In the genomic region with DNA sequence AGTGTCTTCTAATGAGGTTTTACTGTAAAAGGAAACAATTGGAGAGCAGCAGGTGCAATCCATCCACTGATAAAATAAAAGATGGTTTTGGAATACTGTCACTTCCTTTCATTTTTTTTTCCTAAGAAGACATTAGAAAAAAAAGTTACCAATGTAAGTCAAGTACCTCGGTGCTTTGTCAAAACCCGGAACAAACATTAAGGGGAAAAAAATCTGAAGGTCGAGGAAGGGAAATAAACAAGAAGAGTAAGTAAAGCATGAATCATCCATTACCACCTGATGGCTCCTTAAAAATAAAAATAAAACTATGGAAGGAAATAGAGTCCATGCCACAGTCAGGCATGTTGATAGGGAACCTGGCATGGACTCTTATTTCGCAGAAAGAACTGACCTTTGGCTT, we compare ENCODE assay signal across 23 cellular contexts. TPM values are rescaled to one million over a fixed set of nuclear protein-coding genes. Genes with fewer than 3 reads are reported as not detected.
A peak's percentile ranks its signal among the peaks of the same experiment; 100 is the strongest.
DNase-seq lines count a peak whose midpoint lies in the region; ATAC-seq, FAIRE-seq and TF ChIP-seq lines count a peak whose summit lies in the region.
"Had no signal": no experiment of that assay in that cellular context is flagged by ENCODE, and none has a peak within 500 bp of the region (broad histone marks: within the 10 kb centered on the region; RNA-seq: fewer than 3 reads in every experiment).

No MANE protein-coding gene starts in this region.

- no peak overlapping the region for H3K4me2 ChIP-seq in mesenchymal stem cell (ENCODE audit: low read length, poor library complexity, severe bottlenecking)

- no peak overlapping the region for H3K14ac ChIP-seq in mesenchymal stem cell (ENCODE audit: low read length in 2 of 2)

- H3K4me1 Mint-ChIP-seq in stimulated activated naive CD8-positive, alpha-beta T cell treated with anti-CD3 and anti-CD28 coated beads, Interleukin-15, amount 100 ng/mL, for 72 hours, result peaks cover 29% of the 10 kb centered on the region

- H2BK12ac ChIP-seq in mesenchymal stem cell (ENCODE audit: low read length in 2 of 2), result no peak overlapping the region

- H2BK15ac ChIP-seq in mesenchymal stem cell (ENCODE audit: low read depth, poor library complexity, severe bottlenecking), result no peak overlapping the region

- no peak overlapping the region for H3K4me3 Mint-ChIP-seq in stimulated activated naive CD8-positive, alpha-beta T cell treated with anti-CD3 and anti-CD28 coated beads, Interleukin-15, amount 100 ng/mL, for 72 hours
- H3K4me3 Mint-ChIP-seq: B cell; CD4-positive, alpha-beta T cell; HFFc6 had no signal

- no peaks in the 10 kb centered on the region for H3K79me1 ChIP-seq in mesenchymal stem cell (replicated peaks; ENCODE audit: low read length, poor library complexity, severe bottlenecking)

- H3K4me1 ChIP-seq in mesenchymal stem cell (ENCODE audit: control insufficient read depth, insufficient read depth, low read depth, low read length) (no peaks in the 10 kb centered on the region), colonic mucosa (no peaks in the 10 kb centered on the region)
- H3K4me1 ChIP-seq: HAP-1 had no signal

- no peaks in the 10 kb centered on the region for H3K9me3 Mint-ChIP-seq in stimulated activated naive CD8-positive, alpha-beta T cell treated with anti-CD3 and anti-CD28 coated beads, Interleukin-15, amount 100 ng/mL, for 72 hours
- H3K9me3 Mint-ChIP-seq: CD4-positive, alpha-beta T cell; HFFc6 had no signal

- H4K8ac ChIP-seq in mesenchymal stem cell (ENCODE audit: low read length), result no peak overlapping the region

- TF ChIP-seq CTCF in bronchial epithelial cell (IDR thresholded peaks at IDR 0.05; ENCODE audit: insufficient read depth, low read length, severe bottlenecking) (no peak), colonic mucosa (IDR thresholded peaks at IDR 0.05) (no peak)

- no peak overlapping the region for H3K27ac Mint-ChIP-seq in stimulated activated naive CD8-positive, alpha-beta T cell treated with anti-CD3 and anti-CD28 coated beads, Interleukin-15, amount 100 ng/mL, for 72 hours
- H3K27ac Mint-ChIP-seq: B cell; CD4-positive, alpha-beta T cell; HFFc6 had no signal

- H3K9ac ChIP-seq in mesenchymal stem cell (ENCODE audit: low read length), result no peak overlapping the region
- no peak overlapping the region for H3K9ac ChIP-seq in colonic mucosa (ENCODE audit: low read depth in 2 of 2, low read length in 2 of 2)

- H3K4me3 ChIP-seq in bronchial epithelial cell (ENCODE audit: low read depth, low read length), result no peak overlapping the region
- H3K4me3 ChIP-seq in mesenchymal stem cell (ENCODE audit: insufficient read depth in 1 of 2, low read depth in 1 of 2, low read length in 2 of 2), result no peak overlapping the region
- H3K4me3 ChIP-seq in colonic mucosa, result no peak overlapping the region
- H3K4me3 ChIP-seq: HAP-1 had no signal

- no peak overlapping the region for H2BK5ac ChIP-seq in mesenchymal stem cell (ENCODE audit: low read depth, low read length, poor library complexity, severe bottlenecking)

- peak; percentile 59 for DNase-seq in DMS53 (lab: John Stamatoyannopoulos, UW)
- DNase-seq in HCEC 1CT, result peak; percentile 18
- DNase-seq in bronchial epithelial cell (ENCODE audit: low read depth), result peak; percentile 21
- peak; percentile 22 for DNase-seq in mesenchymal stem cell
- DNase-seq in caudate nucleus (lab: John Stamatoyannopoulos, UW), result no peak
- DNase-seq in colonic mucosa, result no peak
- no peak for DNase-seq in stimulated activated naive CD8-positive, alpha-beta T cell treated with anti-CD3 and anti-CD28 coated beads, Interleukin-15, amount 100 ng/mL, for 72 hours
- DNase-seq: C1 segment of cervical spinal cord; Calu3; CD4-positive, alpha-beta T cell; DMS 273 treated with DMSO at 0.1 percent for 48 hours; DMS79 treated with DMSO at 0.1 percent for 48 hours; EL; GDM1; GOT3; HFFc6 had no signal

- H3K27me3 Mint-ChIP-seq in stimulated activated naive CD8-positive, alpha-beta T cell treated with anti-CD3 and anti-CD28 coated beads, Interleukin-15, amount 100 ng/mL, for 72 hours, result no peaks in the 10 kb centered on the region
- H3K27me3 Mint-ChIP-seq: B cell; CD4-positive, alpha-beta T cell had no signal

- WGBS in mesenchymal stem cell, result 33% methylated on average over 2 of the region's 4 CpGs

- H3K9me3 ChIP-seq in mesenchymal stem cell (ENCODE audit: control insufficient read depth, low read length) (no peaks in the 10 kb centered on the region), colonic mucosa (no peaks in the 10 kb centered on the region)
- H3K9me3 ChIP-seq: HAP-1 had no signal

- H2AFZ ChIP-seq in mesenchymal stem cell (ENCODE audit: low read depth, low read length), result no peak overlapping the region

- no peak for ATAC-seq in stimulated activated naive CD8-positive, alpha-beta T cell treated with anti-CD3 and anti-CD28 coated beads, Interleukin-15, amount 100 ng/mL, for 72 hours
- ATAC-seq: HepG2 had no signal

- H3K27ac ChIP-seq in mesenchymal stem cell (ENCODE audit: low read length, poor library complexity, severe bottlenecking) (no peak overlapping the region), caudate nucleus (ENCODE audit: low read depth, low read length) (no peak overlapping the region), colonic mucosa (no peak overlapping the region)

- no peak overlapping the region for H2AK5ac ChIP-seq in mesenchymal stem cell (ENCODE audit: low read length, severe bottlenecking)

- FAIRE-seq in bronchial epithelial cell (lab: Jason Lieb, UNC), result no peak
- FAIRE-seq: A204.1, GM12892, GM19239, HepG2, HTR-8/SVneo had no signal

- H3K27me3 ChIP-seq in bronchial epithelial cell (ENCODE audit: control insufficient read depth, insufficient read depth, low read length), result no peaks in the 10 kb centered on the region
- peaks cover 0 to 85% of the 10 kb centered on the region in 2 experiments for H3K27me3 ChIP-seq in mesenchymal stem cell (ENCODE audit: control insufficient read depth in 1 of 2, insufficient read depth in 1 of 2, low read length in 2 of 2)
- no peaks in the 10 kb centered on the region for H3K27me3 ChIP-seq in colonic mucosa

- no peak overlapping the region for H3K18ac ChIP-seq in mesenchymal stem cell (ENCODE audit: low read depth in 1 of 2, low read length in 2 of 2)

- H4K91ac ChIP-seq in mesenchymal stem cell (ENCODE audit: low read length), result no peak overlapping the region

- intact Hi-C loops in colonic mucosa (cut with DNase I), result no loop called here

- H3K36me3 ChIP-seq in bronchial epithelial cell (ENCODE audit: control insufficient read depth, insufficient read depth, low read length) (no peaks in the 10 kb centered on the region), mesenchymal stem cell (ENCODE audit: control insufficient read depth in 1 of 2, insufficient read depth in 2 of 2, low read depth in 1 of 2, low read length in 2 of 2) (no peaks in the 10 kb centered on the region), colonic mucosa (no peaks in the 10 kb centered on the region)
- H3K36me3 ChIP-seq: HAP-1 had no signal

- no peak overlapping the region for H3K23ac ChIP-seq in mesenchymal stem cell (ENCODE audit: low read length in 2 of 2)

- H3K4ac ChIP-seq in mesenchymal stem cell (ENCODE audit: low read depth in 1 of 2, low read length in 2 of 2), result no peak overlapping the region

- H2BK120ac ChIP-seq in mesenchymal stem cell (ENCODE audit: low read depth, low read length), result no peak overlapping the region

RNA-seq across cellular contexts. Expression of a gene that starts 15.3 kb away (rescaled TPM):
- total RNA-seq in bronchial epithelial cell (not detected in 2 replicates), colonic mucosa (10 to 100 TPM in 1 of 2 donors, 1 to 10 TPM in 1; 2.6 to 11.7 TPM)
- polyA plus RNA-seq in mesenchymal stem cell (2013, experiment 1 of 2), result 0.59 TPM
- polyA plus RNA-seq in mesenchymal stem cell (2013, experiment 2 of 2), result 0.37 TPM
- total RNA-seq: B cell, Calu3, HFFc6 had no signal

RNA-seq across cellular contexts. Expression of a gene that starts 56.2 kb away (rescaled TPM):
- total RNA-seq in bronchial epithelial cell (not detected in 2 replicates), colonic mucosa (1 to 10 TPM; 2.9 to 4.5 TPM)
- not detected for polyA plus RNA-seq in mesenchymal stem cell (2013, experiment 1 of 2)
- polyA plus RNA-seq in mesenchymal stem cell (2013, experiment 2 of 2), result not detected
- total RNA-seq: Calu3, HepG2, HFFc6 had no signal

Comparison
In these comparisons a context has a peak if more than half of its experiments do, and no peak if none do; other contexts are left out.
1. DNase-seq: peak in DMS53 (single experiment), HCEC 1CT (single experiment), bronchial epithelial cell (single experiment) and mesenchymal stem cell (single experiment); none in caudate nucleus (0 of 61), colonic mucosa (single experiment) and stimulated activated naive CD8-positive, alpha-beta T cell treated with anti-CD3 and anti-CD28 coated beads, Interleukin-15, amount 100 ng/mL, for 72 hours (0 of 2).